Comparison of ENCODE assay signal across 14 cellular contexts in genomic region chr3:4581040-4581439, GRCh38.
DNase-seq lines count a peak whose midpoint lies in the region; ATAC-seq and TF ChIP-seq lines count a peak whose summit lies in the region.
"Had no signal": no experiment of that assay in that cellular context is flagged by ENCODE, and none has a peak within 500 bp of the region (broad histone marks: within the 10 kb centered on the region; RNA-seq: fewer than 3 reads in every experiment).

No MANE protein-coding gene starts in this region.

- H3K27me3 Mint-ChIP-seq in T-cell = no peaks in the 10 kb centered on the region
- H3K27me3 Mint-ChIP-seq in chondrocyte (ENCODE audit: low read depth) = no peaks in the 10 kb centered on the region

- H3K27me3 ChIP-seq in stomach = no peaks in the 10 kb centered on the region
- H3K27me3 ChIP-seq in SK-N-SH (ENCODE audit: insufficient read depth) = no peaks in the 10 kb centered on the region
- H3K27me3 ChIP-seq: BLaER1 treated with 17β-estradiol and CSF1 and Interleukin-3, amounts not matched to agents 10 nM and 100 nM had no signal

- H3K36me3 Mint-ChIP-seq in T-cell (no peaks in the 10 kb centered on the region), chondrocyte (ENCODE audit: low read depth) (no peaks in the 10 kb centered on the region)

- TF ChIP-seq EP300 in stomach (IDR thresholded peaks at IDR 0.05) = no peak
- no peak for TF ChIP-seq EP300 in SK-N-SH (IDR thresholded peaks at IDR 0.05; ENCODE audit: borderline replicate concordance in 1 of 2, low read depth in 1 of 2, low read length in 1 of 2)

- intact Hi-C loops in stomach (cut with DNase I; ENCODE audit: low total_unique reads) = no loop called here

- no peaks in the 10 kb centered on the region for H3K9me3 ChIP-seq in mesodermal cell (ENCODE audit: control insufficient read depth, low read length)
- no peaks in the 10 kb centered on the region for H3K9me3 ChIP-seq in stomach
- no peaks in the 10 kb centered on the region for H3K9me3 ChIP-seq in SK-N-SH
- H3K9me3 ChIP-seq: BLaER1 treated with 17β-estradiol and CSF1 and Interleukin-3, amounts not matched to agents 10 nM and 100 nM had no signal

- no peak for TF ChIP-seq CTCF in chondrocyte (IDR thresholded peaks at IDR 0.05)
- no peak for TF ChIP-seq CTCF in stomach (IDR thresholded peaks at IDR 0.05)
- TF ChIP-seq CTCF in SK-N-SH (IDR thresholded peaks at IDR 0.05) = no peak

- no peaks in the 10 kb centered on the region for H3K79me2 ChIP-seq in SK-N-SH (ENCODE audit: insufficient read depth)

- no peaks in the 10 kb centered on the region for H3F3A ChIP-seq in SK-N-SH (replicated peaks; ENCODE audit: insufficient read depth)

- no peak overlapping the region for H3K4me2 ChIP-seq in SK-N-SH

- peak overlapping the region; percentile 14 for H3K27ac ChIP-seq in mesodermal cell (ENCODE audit: low read depth, low read length, severe bottlenecking)
- H3K27ac ChIP-seq in stomach = peak overlapping the region in 3 of 5 donors; percentile 75 to 82 (median 78)
- H3K27ac ChIP-seq in SK-N-SH (ENCODE audit: low read depth in 2 of 2, low read length in 1 of 2) = no peak overlapping the region
- H3K27ac ChIP-seq: BLaER1 treated with 17β-estradiol and CSF1 and Interleukin-3, amounts not matched to agents 10 nM and 100 nM had no signal

- no peaks in the 10 kb centered on the region for H4K20me1 ChIP-seq in SK-N-SH (ENCODE audit: insufficient read depth)

- H3K4me1 ChIP-seq in mesodermal cell (ENCODE audit: control insufficient read depth, insufficient read depth, low read length, poor library complexity, severe bottlenecking) (peaks cover 24% of the 10 kb centered on the region), stomach (peaks cover 0 to 49% (median 28%) of the 10 kb centered on the region in 4 donors), SK-N-SH (ENCODE audit: control insufficient read depth in 1 of 2, insufficient read depth in 2 of 2, low read depth in 1 of 2, low read length in 1 of 2) (peaks cover 0 to 7% of the 10 kb centered on the region in 2 experiments; a peak in 2 of 4 replicates)

- whole genome bisulfite sequencing in mesodermal cell (ENCODE audit: insufficient coverage in 2 of 2), 2 experiments = 84 to 94% methylated on average over 3 to 6 of the region's 6 CpGs
- 66 to 79% (median 75%) methylated on average over 6 of the region's 6 CpGs for WGBS in stomach, 5 donors
- WGBS in SK-N-SH (ENCODE audit: low lambda C conversion rate) = 88% methylated on average over 6 of the region's 6 CpGs

- H3K36me3 ChIP-seq in mesodermal cell (ENCODE audit: control insufficient read depth, insufficient read depth, low read length) (no peaks in the 10 kb centered on the region), stomach (no peaks in the 10 kb centered on the region), SK-N-SH (replicated peaks in 1 of 2; ENCODE audit: control insufficient read depth in 1 of 2, insufficient read depth in 2 of 2, low read length in 1 of 2) (no peaks in the 10 kb centered on the region)
- H3K36me3 ChIP-seq: BLaER1 treated with 17β-estradiol and CSF1 and Interleukin-3, amounts not matched to agents 10 nM and 100 nM had no signal

- DNase-seq in T-cell (no peak), chondrocyte (ENCODE audit: low spot score) (no peak), stomach (no peak), SK-N-SH (no peak), iPS-NIHi7 (ENCODE audit: extremely low spot score) (no peak)
- DNase-seq in activated T-cell treated with anti-CD3 and anti-CD28 coated beads, Interleukin-2, amount 50 U/mL, for 1 hour = no peak
- DNase-seq: activated CD8-positive, alpha-beta memory T cell treated with anti-CD3 and anti-CD28 coated beads, Interleukin-2, amount 50 U/mL, for 48 hours; amygdala; KBM-7; NCI-H345; stimulated activated CD4-positive, alpha-beta T cell treated with anti-CD3 and anti-CD28 coated beads, Interleukin-4, amount 100 ng/mL, for 1 hour had no signal

- H3K4me3 ChIP-seq in mesodermal cell (ENCODE audit: extremely low read depth, insufficient read depth, low read length, poor library complexity, severe bottlenecking) = no peak overlapping the region
- no peak overlapping the region for H3K4me3 ChIP-seq in stomach
- no peak overlapping the region for H3K4me3 ChIP-seq in SK-N-SH (ENCODE audit: low read depth in 2 of 2, low read length in 1 of 2)
- H3K4me3 ChIP-seq: BLaER1 treated with 17β-estradiol and CSF1 and Interleukin-3, amounts not matched to agents 10 nM and 100 nM had no signal

- TF ChIP-seq RAD21 in SK-N-SH (IDR thresholded peaks at IDR 0.05; ENCODE audit: low read length) = no peak

- ATAC-seq in T-cell (replicated peaks in 1 of 4) = no peak
- no peak for ATAC-seq in HG03571 (IDR thresholded peaks at IDR 0.05; ENCODE audit: unreplicated experiment)

- H3K27ac Mint-ChIP-seq in T-cell (peak overlapping the region; percentile 10 to 65), chondrocyte (ENCODE audit: unreplicated experiment) (peak overlapping the region; percentile 65)

- no peaks in the 10 kb centered on the region for H3K9me2 ChIP-seq in SK-N-SH

- no peak overlapping the region for H2AFZ ChIP-seq in SK-N-SH (ENCODE audit: low read depth)

- H3K9me3 Mint-ChIP-seq in T-cell (no peaks in the 10 kb centered on the region), chondrocyte (ENCODE audit: low read depth) (no peaks in the 10 kb centered on the region)

- H3K4me1 Mint-ChIP-seq in T-cell (peaks cover 44 to 50% (median 49%) of the 10 kb centered on the region in 3 donors), chondrocyte (ENCODE audit: low read depth) (peaks cover 45% of the 10 kb centered on the region)

- POLR2A ChIA-PET in T-cell (lab: Charles Lee) = no interaction called here
- POLR2A ChIA-PET in SK-N-SH (lab: Yijun Ruan, JAX) = no interaction called here

- H3K9ac ChIP-seq in SK-N-SH = no peak overlapping the region
- H3K9ac ChIP-seq: BLaER1 treated with 17β-estradiol and CSF1 and Interleukin-3, amounts not matched to agents 10 nM and 100 nM had no signal

- CTCF ChIA-PET in T-cell (lab: Charles Lee) = interaction anchor here in 1 of 2 donors (0.6 kb wide), 1 partner anchor 130 kb away, joined by 8 read pairs; no protein-coding TSS in a partner anchor
- CTCF ChIA-PET in SK-N-SH (lab: Yijun Ruan, JAX) = no interaction called here

- no peak for TF ChIP-seq POLR2A in stomach (IDR thresholded peaks at IDR 0.05)

- no peak overlapping the region for H3K4me3 Mint-ChIP-seq in T-cell
- H3K4me3 Mint-ChIP-seq in chondrocyte (ENCODE audit: unreplicated experiment) = no peak overlapping the region

TF ChIP-seq in SK-N-SH, 30 proteins besides CTCF, POLR2A, EP300 and RAD21:
- TF ChIP-seq GATA2 (CRISPR knock-in tag; IDR thresholded peaks at IDR 0.05) (no peak), MXI1 (IDR thresholded peaks at IDR 0.05; ENCODE audit: low read depth, low read length) (no peak), RXRA (IDR thresholded peaks at IDR 0.05; ENCODE audit: borderline replicate concordance, low read depth) (no peak), TCF12 (IDR thresholded peaks at IDR 0.05) (no peak), MEF2A (IDR thresholded peaks at IDR 0.05; ENCODE audit: borderline replicate concordance, low read depth) (no peak), TAF1 (IDR thresholded peaks at IDR 0.05; ENCODE audit: borderline replicate concordance, low read depth, low read length) (no peak), FOXJ3 (CRISPR knock-in tag; IDR thresholded peaks at IDR 0.05) (no peak), GABPA (IDR thresholded peaks at IDR 0.05; ENCODE audit: low read depth) (no peak), TEAD4 (IDR thresholded peaks at IDR 0.05; ENCODE audit: borderline replicate concordance, insufficient read depth) (no peak), JUND (IDR thresholded peaks at IDR 0.05) (no peak)
- TF ChIP-seq, protein P1, sequence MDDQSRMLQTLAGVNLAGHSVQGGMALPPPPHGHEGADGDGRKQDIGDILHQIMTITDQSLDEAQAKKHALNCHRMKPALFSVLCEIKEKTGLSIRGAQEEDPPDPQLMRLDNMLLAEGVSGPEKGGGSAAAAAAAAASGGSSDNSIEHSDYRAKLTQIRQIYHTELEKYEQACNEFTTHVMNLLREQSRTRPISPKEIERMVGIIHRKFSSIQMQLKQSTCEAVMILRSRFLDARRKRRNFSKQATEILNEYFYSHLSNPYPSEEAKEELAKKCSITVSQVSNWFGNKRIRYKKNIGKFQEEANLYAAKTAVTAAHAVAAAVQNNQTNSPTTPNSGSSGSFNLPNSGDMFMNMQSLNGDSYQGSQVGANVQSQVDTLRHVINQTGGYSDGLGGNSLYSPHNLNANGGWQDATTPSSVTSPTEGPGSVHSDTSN (IDR thresholded peaks at IDR 0.05) = no peak

Comparison
In these comparisons a context has a peak if more than half of its experiments do, and no peak if none do; other contexts are left out.
1. H3K27ac ChIP-seq: peak in mesodermal cell (single experiment) and stomach (3 of 5); none in SK-N-SH (0 of 2).